In the genomic region with DNA sequence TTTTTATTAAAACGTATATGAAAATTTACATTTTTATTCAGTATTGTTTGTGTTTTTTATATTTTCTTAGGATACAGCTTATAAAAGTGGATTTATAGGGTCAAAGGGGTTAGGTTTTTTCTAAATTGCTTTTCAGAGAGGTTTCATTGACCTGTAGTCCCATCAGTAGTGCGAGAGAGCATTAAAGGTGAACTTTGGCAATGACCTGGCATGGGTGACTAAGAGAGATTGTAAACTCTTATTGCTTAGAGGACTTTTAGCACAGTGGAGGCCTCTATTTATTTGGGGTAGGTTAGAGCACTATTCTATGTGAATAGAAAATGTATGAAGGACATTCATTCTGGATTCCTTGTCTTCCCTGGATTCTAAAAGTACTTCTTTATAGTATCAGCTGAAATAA, we compare ENCODE assay signal across 12 cellular contexts. TPM values are rescaled to one million over a fixed set of nuclear protein-coding genes. Genes with fewer than 3 reads are reported as not detected.
"Had no signal": no experiment of that assay in that cellular context is flagged by ENCODE, and none has a peak within 500 bp of the region (broad histone marks: within the 10 kb centered on the region; RNA-seq: fewer than 3 reads in every experiment).

No MANE protein-coding gene starts in this region.

- FAIRE-seq: H1, H54 had no signal

- H3K9me3 ChIP-seq: HAP-1 had no signal

- H2AFZ ChIP-seq: GM23248, GM23338 had no signal

- H3K9ac ChIP-seq: GM23248 had no signal

- H3K4me1 ChIP-seq: HAP-1 had no signal

- DNase-seq: GM23248, GOT3, H7, H9, HCEC 1CT, HFFc6 had no signal

- H3K4me3 ChIP-seq: GM23248, GM23338, HAP-1 had no signal

- H3K36me3 ChIP-seq: HAP-1 had no signal

- ATAC-seq: GM23338, HCT116 had no signal

- H3K4me2 ChIP-seq: GM23338 had no signal

- H3K27ac ChIP-seq: GM23248 had no signal

RNA-seq across cellular contexts. Expression of gene TNP1, which starts 16.0 kb away (rescaled TPM):
- total RNA-seq: GM23248, GM23338, H1, H4, H7, H9, HFFc6 had no signal
- polyA plus RNA-seq: GM23248, GM23338, H1 had no signal
